Comparison of ENCODE assay signal across 18 cellular contexts in the genomic region with DNA sequence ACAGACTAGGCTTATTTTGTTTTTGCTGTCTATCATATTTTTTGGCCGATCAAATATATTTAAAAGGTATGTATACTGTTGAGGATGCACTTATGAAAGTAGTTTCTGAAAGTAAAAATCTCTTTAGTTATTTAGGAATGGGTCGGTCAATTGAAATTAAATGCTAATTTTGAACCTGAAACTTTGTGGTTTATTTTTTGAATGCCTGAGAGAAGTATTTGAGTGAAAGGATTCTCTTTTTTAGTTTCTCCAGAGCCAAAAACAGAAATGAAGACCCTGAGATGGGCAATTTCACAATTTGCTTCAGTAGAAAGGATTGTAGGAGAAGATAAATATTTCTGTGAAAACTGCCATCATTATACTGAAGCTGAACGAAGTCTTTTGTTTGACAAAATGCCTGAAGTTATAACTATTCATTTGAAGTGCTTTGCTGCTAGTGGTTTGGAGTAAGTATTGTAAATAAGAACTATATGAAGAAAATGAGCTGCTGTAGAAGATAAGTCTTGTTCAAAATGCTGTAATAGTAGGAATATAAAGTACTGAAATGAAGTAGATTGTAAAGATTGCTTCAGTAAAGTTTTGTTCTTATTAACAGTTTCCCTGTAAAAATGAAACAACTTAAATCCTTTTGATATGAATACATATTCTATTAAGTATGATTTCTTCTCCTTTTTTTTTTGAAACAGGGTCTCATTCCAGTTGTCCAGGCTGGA. TPM values are rescaled to one million over a fixed set of nuclear protein-coding genes. Genes with fewer than 3 reads are reported as not detected.
DNase-seq lines count a peak whose midpoint lies in the region; ATAC-seq lines count a peak whose summit lies in the region.
"Had no signal": no experiment of that assay in that cellular context is flagged by ENCODE, and none has a peak within 500 bp of the region (broad histone marks: within the 10 kb centered on the region; RNA-seq: fewer than 3 reads in every experiment).

No MANE protein-coding gene starts in this region.

- no peaks in the 10 kb centered on the region for H3K27me3 ChIP-seq in CD4-positive, CD25-positive, alpha-beta regulatory T cell (ENCODE audit: control insufficient read depth, insufficient read depth, low read length)

- H3K9me3 Mint-ChIP-seq in activated CD4-positive, alpha-beta T cell treated with anti-CD3 and anti-CD28 coated beads, Interleukin-2, amount 10 ng/mL, durations not matched to agents 24 days and 14 days: no peaks in the 10 kb centered on the region
- H3K9me3 Mint-ChIP-seq in CD4-positive, CD25-positive, alpha-beta regulatory T cell: no peaks in the 10 kb centered on the region
- no peaks in the 10 kb centered on the region for H3K9me3 Mint-ChIP-seq in activated naive CD8-positive, alpha-beta T cell treated with anti-CD3 and anti-CD28 coated beads, Interleukin-2, amount 50 U/mL, for 24 hours

- intact Hi-C loops in activated CD4-positive, alpha-beta T cell treated with anti-CD3 and anti-CD28 coated beads, Interleukin-2, amount 10 ng/mL, durations not matched to agents 24 days and 14 days (cut with micrococcal nuclease): no loop called here

- peak overlapping the region; percentile 4 for H3K27ac Mint-ChIP-seq in activated CD4-positive, alpha-beta T cell treated with anti-CD3 and anti-CD28 coated beads, Interleukin-2, amount 10 ng/mL, durations not matched to agents 24 days and 14 days
- H3K27ac Mint-ChIP-seq in CD4-positive, CD25-positive, alpha-beta regulatory T cell: no peak overlapping the region
- peak overlapping the region; percentile 31 for H3K27ac Mint-ChIP-seq in activated naive CD8-positive, alpha-beta T cell treated with anti-CD3 and anti-CD28 coated beads, Interleukin-2, amount 50 U/mL, for 24 hours

- in situ Hi-C loops in SK-MEL-5 (cut with HindIII; ENCODE audit: low pct_unique_long_range_greater_than_20kb, low sequenced_read_pairs): no loop called here

- no peaks in the 10 kb centered on the region for H3K4me1 ChIP-seq in CD4-positive, CD25-positive, alpha-beta regulatory T cell (ENCODE audit: control insufficient read depth, insufficient read depth, low read length, poor library complexity, severe bottlenecking)
- H3K4me1 ChIP-seq: Caco-2 had no signal

- H3K4me3 Mint-ChIP-seq in activated CD4-positive, alpha-beta T cell treated with anti-CD3 and anti-CD28 coated beads, Interleukin-2, amount 10 ng/mL, durations not matched to agents 24 days and 14 days: no peak overlapping the region
- H3K4me3 Mint-ChIP-seq in CD4-positive, CD25-positive, alpha-beta regulatory T cell: no peak overlapping the region
- H3K4me3 Mint-ChIP-seq in activated naive CD8-positive, alpha-beta T cell treated with anti-CD3 and anti-CD28 coated beads, Interleukin-2, amount 50 U/mL, for 24 hours: no peak overlapping the region
- H3K4me3 Mint-ChIP-seq: CD14-positive monocyte had no signal

- H3K27ac ChIP-seq in CD4-positive, CD25-positive, alpha-beta regulatory T cell (ENCODE audit: insufficient read depth, low read length, poor library complexity, severe bottlenecking): peak overlapping the region; percentile 26
- H3K27ac ChIP-seq: HL-60 had no signal

- H3K36me3 Mint-ChIP-seq in activated CD4-positive, alpha-beta T cell treated with anti-CD3 and anti-CD28 coated beads, Interleukin-2, amount 10 ng/mL, durations not matched to agents 24 days and 14 days (ENCODE audit: low read depth): peaks cover 64% of the 10 kb centered on the region
- H3K36me3 Mint-ChIP-seq in CD4-positive, CD25-positive, alpha-beta regulatory T cell: peaks cover 51% of the 10 kb centered on the region
- H3K36me3 Mint-ChIP-seq in activated naive CD8-positive, alpha-beta T cell treated with anti-CD3 and anti-CD28 coated beads, Interleukin-2, amount 50 U/mL, for 24 hours (ENCODE audit: low read depth): peaks cover 68% of the 10 kb centered on the region

- DNase-seq in activated CD4-positive, alpha-beta T cell treated with anti-CD3 and anti-CD28 coated beads, Interleukin-2, amount 10 ng/mL, durations not matched to agents 24 days and 14 days: no peak
- DNase-seq in activated CD4-positive, alpha-beta T cell treated with anti-CD3 and anti-CD28 coated beads, Interleukin-2, amount 50 U/mL, for 48 hours: no peak
- DNase-seq in CD4-positive, CD25-positive, alpha-beta regulatory T cell: no peak
- DNase-seq in SK-MEL-5 (ENCODE audit: low read depth, low spot score) (peak; percentile 21), NCI-H1436 (lab: John Stamatoyannopoulos, UW) (no peak)
- no peak for DNase-seq in activated naive CD8-positive, alpha-beta T cell treated with anti-CD3 and anti-CD28 coated beads, Interleukin-2, amount 50 U/mL, for 24 hours
- no peak for DNase-seq in stimulated activated CD4-positive, alpha-beta T cell treated with anti-CD3 and anti-CD28 coated beads, Interleukin-12 subunit alpha, Interleukin-12 subunit beta, amount 100 ng/mL, for 4 hours
- DNase-seq: 8988T, Caco-2, NCI-H1048, NCI-H1436 treated with DMSO at 0.1 percent for 48 hours, NCI-H2029, NCI-H345, NCI-H524 treated with DMSO at 0.1 percent for 48 hours had no signal

- H3K4me3 ChIP-seq in CD4-positive, CD25-positive, alpha-beta regulatory T cell (ENCODE audit: low read depth, low read length): no peak overlapping the region

- no peaks in the 10 kb centered on the region for H3K9me3 ChIP-seq in CD4-positive, CD25-positive, alpha-beta regulatory T cell (ENCODE audit: control insufficient read depth in 2 of 2, low read length in 2 of 2)
- H3K9me3 ChIP-seq: Caco-2 had no signal

- no peak for ATAC-seq in CD4-positive, CD25-positive, alpha-beta regulatory T cell (ENCODE audit: low read depth in 2 of 2)
- no peak for ATAC-seq in activated naive CD8-positive, alpha-beta T cell treated with anti-CD3 and anti-CD28 coated beads, Interleukin-2, amount 50 U/mL, for 24 hours
- no peak for ATAC-seq in HG03432 (IDR thresholded peaks at IDR 0.05; ENCODE audit: unreplicated experiment)
- ATAC-seq: Panc1 had no signal

- H3K4me1 Mint-ChIP-seq in activated CD4-positive, alpha-beta T cell treated with anti-CD3 and anti-CD28 coated beads, Interleukin-2, amount 10 ng/mL, durations not matched to agents 24 days and 14 days: peaks cover 18% of the 10 kb centered on the region
- H3K4me1 Mint-ChIP-seq in CD4-positive, CD25-positive, alpha-beta regulatory T cell: peaks cover 14 to 31% (median 20%) of the 10 kb centered on the region in 4 donors
- H3K4me1 Mint-ChIP-seq in activated naive CD8-positive, alpha-beta T cell treated with anti-CD3 and anti-CD28 coated beads, Interleukin-2, amount 50 U/mL, for 24 hours: peaks cover 29% of the 10 kb centered on the region

- H3K27me3 Mint-ChIP-seq in activated CD4-positive, alpha-beta T cell treated with anti-CD3 and anti-CD28 coated beads, Interleukin-2, amount 10 ng/mL, durations not matched to agents 24 days and 14 days: no peaks in the 10 kb centered on the region
- no peaks in the 10 kb centered on the region for H3K27me3 Mint-ChIP-seq in CD4-positive, CD25-positive, alpha-beta regulatory T cell
- H3K27me3 Mint-ChIP-seq in activated naive CD8-positive, alpha-beta T cell treated with anti-CD3 and anti-CD28 coated beads, Interleukin-2, amount 50 U/mL, for 24 hours: no peaks in the 10 kb centered on the region

- H3K36me3 ChIP-seq in CD4-positive, CD25-positive, alpha-beta regulatory T cell (ENCODE audit: control insufficient read depth, insufficient read depth, low read length): peaks cover 74% of the 10 kb centered on the region

RNA-seq across cellular contexts. Expression of gene USP1, which starts 11.5 kb away (rescaled TPM):
- 77.4 and 81.5 TPM in 2 replicates for total RNA-seq in activated CD4-positive, alpha-beta T cell treated with anti-CD3 and anti-CD28 coated beads, Interleukin-2, amount 10 ng/mL, durations not matched to agents 24 days and 14 days
- 36.6 TPM for total RNA-seq in CD4-positive, CD25-positive, alpha-beta regulatory T cell
- polyA plus RNA-seq in CD4-positive, CD25-positive, alpha-beta regulatory T cell: 10 to 100 TPM; 33.9 to 37.1 (median 35.5) TPM
- 30.4 and 31.2 TPM in 2 replicates for total RNA-seq in SK-MEL-5 (2014; rRNA removed; shearing (Covaris generic))
- polyA plus RNA-seq in SK-MEL-5 (2015; cell fraction: cytosol; rRNA removed): 16.9 and 23.3 TPM in 2 replicates
- 10.4 and 11.6 TPM in 2 replicates for polyA plus RNA-seq in SK-MEL-5 (2015; cell fraction: nucleus; rRNA removed)

Comparison
In these comparisons a context has a peak if more than half of its experiments do, and no peak if none do; other contexts are left out.
1. H3K27ac Mint-ChIP-seq: peak in activated CD4-positive, alpha-beta T cell treated with anti-CD3 and anti-CD28 coated beads, Interleukin-2, amount 10 ng/mL, durations not matched to agents 24 days and 14 days (single experiment) and activated naive CD8-positive, alpha-beta T cell treated with anti-CD3 and anti-CD28 coated beads, Interleukin-2, amount 50 U/mL, for 24 hours (single experiment); none in CD4-positive, CD25-positive, alpha-beta regulatory T cell (0 of 3).